11 cellular contexts compared by ENCODE assay signal in genomic region chr20:47574616-47575401, GRCh38.
A peak's percentile ranks its signal among the peaks of the same experiment; 100 is the strongest.
DNase-seq lines count a peak whose midpoint lies in the region; ATAC-seq and TF ChIP-seq lines count a peak whose summit lies in the region.
"Had no signal": no experiment of that assay in that cellular context is flagged by ENCODE, and none has a peak within 500 bp of the region (broad histone marks: within the 10 kb centered on the region; RNA-seq: fewer than 3 reads in every experiment).

No MANE protein-coding gene starts in this region.

- no TSS peak for BruUV-seq in mammary epithelial cell (replicated peaks; lab: Mats Ljungman, UMichigan)

- no peak overlapping the region for H3K18ac ChIP-seq in mesenchymal stem cell (ENCODE audit: low read depth in 1 of 2, low read length in 2 of 2)

- H2BK5ac ChIP-seq in mesenchymal stem cell (ENCODE audit: low read depth, low read length, poor library complexity, severe bottlenecking), result no peak overlapping the region

- H4K8ac ChIP-seq in mesenchymal stem cell (ENCODE audit: low read length), result no peak overlapping the region

- H3K23ac ChIP-seq in mesenchymal stem cell (ENCODE audit: low read length in 2 of 2), result no peak overlapping the region

- H4K20me1 ChIP-seq in DND-41 (ENCODE audit: insufficient read depth, low read length) (no peaks in the 10 kb centered on the region; the same call in 1 of the 2 replicates), mammary epithelial cell (ENCODE audit: insufficient read depth, low read length) (no peaks in the 10 kb centered on the region)

- no peak overlapping the region for H3K4me2 ChIP-seq in DND-41 (ENCODE audit: insufficient read depth, low read length)
- H3K4me2 ChIP-seq in mesenchymal stem cell (ENCODE audit: low read length, poor library complexity, severe bottlenecking), result no peak overlapping the region
- no peak overlapping the region for H3K4me2 ChIP-seq in mammary epithelial cell (ENCODE audit: insufficient read depth, low read depth, low read length)

- H3K9ac ChIP-seq in DND-41 (ENCODE audit: low read depth, low read length) (no peak overlapping the region), mesenchymal stem cell (ENCODE audit: low read length) (peak overlapping the region; percentile 61), mammary epithelial cell (ENCODE audit: insufficient read depth, low read length) (no peak overlapping the region)

- CTCF ChIA-PET in mammary epithelial cell (lab: Charles Lee; ENCODE audit: low non-redundant PET), result no interaction called here

- in situ Hi-C loops in mammary epithelial cell (cut with MboI; ENCODE audit: low sequenced_read_pairs in 2 of 2), result no loop called here

- H2AFZ ChIP-seq in DND-41 (ENCODE audit: low read depth, low read length) (no peak overlapping the region), mesenchymal stem cell (ENCODE audit: low read depth, low read length) (no peak overlapping the region), mammary epithelial cell (ENCODE audit: low read depth, low read length) (no peak overlapping the region)

- intact Hi-C loops in mammary epithelial cell (cut with micrococcal nuclease), result no loop called here

- H4K91ac ChIP-seq in mesenchymal stem cell (ENCODE audit: low read length), result no peak overlapping the region

- H3K9me3 ChIP-seq in DND-41 (ENCODE audit: insufficient read depth, low read length, severe bottlenecking), result peaks cover 17% of the 10 kb centered on the region
- peaks cover 5% of the 10 kb centered on the region for H3K9me3 ChIP-seq in mesenchymal stem cell (ENCODE audit: control insufficient read depth, low read length)
- H3K9me3 ChIP-seq in mammary epithelial cell (replicated peaks; ENCODE audit: insufficient read depth, low read length), result no peaks in the 10 kb centered on the region

- no peak overlapping the region for H2BK15ac ChIP-seq in mesenchymal stem cell (ENCODE audit: low read depth, poor library complexity, severe bottlenecking)

- H3K27me3 ChIP-seq in DND-41 (ENCODE audit: insufficient read depth, low read length, poor library complexity), result no peaks in the 10 kb centered on the region
- H3K27me3 ChIP-seq in mesenchymal stem cell (ENCODE audit: control insufficient read depth in 1 of 2, insufficient read depth in 1 of 2, low read length in 2 of 2), result no peaks in the 10 kb centered on the region
- H3K27me3 ChIP-seq in mammary epithelial cell (ENCODE audit: insufficient read depth, low read length), result no peaks in the 10 kb centered on the region

- ATAC-seq in DND-41 (ENCODE audit: insufficient read depth, low read depth), result peak; percentile 74

- 96% methylated on average over 2 of the region's 4 CpGs for WGBS in mesenchymal stem cell
- WGBS in mammary epithelial cell (ENCODE audit: low coverage, missing lambda C conversion rate), result 91% methylated on average over 4 of the region's 4 CpGs

- dilution Hi-C loops in mammary epithelial cell (cut with HindIII; ENCODE audit: low sequenced_read_pairs), result no loop called here

- no peak overlapping the region for H3K4ac ChIP-seq in mesenchymal stem cell (ENCODE audit: low read depth in 1 of 2, low read length in 2 of 2)

- no peak overlapping the region for H3K4me3 ChIP-seq in DND-41 (ENCODE audit: low read depth in 1 of 2, low read length in 2 of 2)
- H3K4me3 ChIP-seq in mesenchymal stem cell (ENCODE audit: insufficient read depth in 1 of 2, low read depth in 1 of 2, low read length in 2 of 2), result no peak overlapping the region
- no peak overlapping the region for H3K4me3 ChIP-seq in mammary epithelial cell (replicated peaks in 1 of 3; ENCODE audit: insufficient read depth in 1 of 3, low read depth in 2 of 3, low read length in 3 of 3)

- no peak overlapping the region for H2AK5ac ChIP-seq in mesenchymal stem cell (ENCODE audit: low read length, severe bottlenecking)

- DNase-seq in DND-41, result peak; percentile 16
- peak; percentile 71 for DNase-seq in NCI-H1048 (lab: John Stamatoyannopoulos, UW)
- peak; percentile 62 for DNase-seq in SW480 (ENCODE audit: low spot score)
- DNase-seq in mesenchymal stem cell, result peak; percentile 26
- no peak for DNase-seq in mammary epithelial cell
- no peak for DNase-seq in epidermal melanocyte (ENCODE audit: insufficient read length, low spot score)
- DNase-seq in AG20443 (ENCODE audit: low spot score), result no peak
- DNase-seq in stimulated activated CD4-positive, alpha-beta T cell treated with anti-CD3 and anti-CD28 coated beads, Interleukin-15, amount 100 ng/mL, for 24 hours, result no peak
- DNase-seq: aorta; NCI-H446 treated with DMSO at 0.1 percent for 48 hours; stimulated activated naive CD4-positive, alpha-beta T cell had no signal

- TF ChIP-seq CTCF in DND-41 (IDR thresholded peaks at IDR 0.05; ENCODE audit: borderline replicate concordance, extremely low read depth, low read length, poor library complexity, severe bottlenecking) (no peak), mammary epithelial cell (conservative IDR thresholded peaks at IDR 0.05 in 1 of 2, IDR thresholded peaks at IDR 0.05 in 1 of 2; ENCODE audit: extremely low read depth in 1 of 2, insufficient read depth in 1 of 2, low read depth in 1 of 2, low read length in 2 of 2) (no peak)

- no peak overlapping the region for H2BK120ac ChIP-seq in mesenchymal stem cell (ENCODE audit: low read depth, low read length)

- H3K79me2 ChIP-seq in DND-41 (ENCODE audit: insufficient read depth, low read length) (peaks cover 27% of the 10 kb centered on the region), mammary epithelial cell (ENCODE audit: insufficient read depth, low read length) (peaks cover 82% of the 10 kb centered on the region)

- H3K27ac ChIP-seq in DND-41 (ENCODE audit: low read length), result no peak overlapping the region; the same call in 1 of the 2 replicates
- H3K27ac ChIP-seq in mesenchymal stem cell (ENCODE audit: low read length, poor library complexity, severe bottlenecking), result no peak overlapping the region
- no peak overlapping the region for H3K27ac ChIP-seq in mammary epithelial cell (ENCODE audit: insufficient read depth, low read depth, low read length)

- peaks cover 26% of the 10 kb centered on the region for H3K4me1 ChIP-seq in DND-41 (ENCODE audit: insufficient read depth, low read length)
- peaks cover 3% of the 10 kb centered on the region for H3K4me1 ChIP-seq in mesenchymal stem cell (ENCODE audit: control insufficient read depth, insufficient read depth, low read depth, low read length)
- peaks cover 24% of the 10 kb centered on the region for H3K4me1 ChIP-seq in mammary epithelial cell (ENCODE audit: insufficient read depth, low read length)

- H3K36me3 ChIP-seq in DND-41 (ENCODE audit: insufficient read depth, low read length) (peaks cover 4% of the 10 kb centered on the region; the same call in 1 of the 2 replicates), mesenchymal stem cell (ENCODE audit: control insufficient read depth in 1 of 2, insufficient read depth in 2 of 2, low read depth in 1 of 2, low read length in 2 of 2) (peaks cover 6 to 11% of the 10 kb centered on the region in 2 experiments), mammary epithelial cell (ENCODE audit: insufficient read depth, low read length) (peaks cover 2% of the 10 kb centered on the region)

- no peak overlapping the region for H2BK12ac ChIP-seq in mesenchymal stem cell (ENCODE audit: low read length in 2 of 2)

- no peak overlapping the region for H3K14ac ChIP-seq in mesenchymal stem cell (ENCODE audit: low read length in 2 of 2)

- H3K79me1 ChIP-seq in mesenchymal stem cell (replicated peaks; ENCODE audit: low read length, poor library complexity, severe bottlenecking), result peaks cover 33% of the 10 kb centered on the region

Comparison
In these comparisons a context has a peak if more than half of its experiments do, and no peak if none do; other contexts are left out.
1. DNase-seq: peak in DND-41 (single experiment), NCI-H1048 (single experiment), SW480 (single experiment) and mesenchymal stem cell (single experiment); none in mammary epithelial cell (single experiment), epidermal melanocyte (single experiment), AG20443 (single experiment) and stimulated activated CD4-positive, alpha-beta T cell treated with anti-CD3 and anti-CD28 coated beads, Interleukin-15, amount 100 ng/mL, for 24 hours (single experiment).